ENCODE assay signal across 2 cellular contexts in the genomic region with DNA sequence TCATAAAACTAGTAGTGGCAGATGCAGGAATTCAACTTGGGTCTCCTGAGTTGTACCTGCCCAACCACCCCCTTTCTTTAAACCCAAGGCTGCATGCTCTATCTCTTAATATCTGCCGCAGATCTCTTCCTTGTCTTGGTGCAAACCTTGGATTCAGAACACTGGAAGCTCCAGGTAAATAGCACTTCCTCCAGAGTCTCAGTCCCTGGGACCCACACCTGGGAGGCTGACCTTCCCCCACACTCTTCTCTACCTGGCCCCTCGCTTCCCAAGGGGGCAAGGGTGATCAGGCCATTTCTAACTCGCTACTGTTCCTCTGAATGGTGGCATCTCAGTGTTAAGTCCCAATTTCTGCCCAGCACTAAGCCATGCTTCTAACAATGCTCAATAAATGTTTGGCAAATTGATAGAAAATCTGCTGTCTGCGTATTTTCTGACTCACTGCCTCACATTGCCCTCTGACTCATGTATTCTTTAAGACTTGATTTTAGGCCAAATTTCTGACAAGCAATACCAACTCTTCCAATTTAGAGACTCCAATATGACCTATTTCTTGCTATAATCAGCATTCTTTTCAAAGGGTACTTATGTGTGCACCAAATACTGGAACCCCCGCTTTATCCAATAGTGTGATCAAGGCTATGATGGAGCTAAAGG.
TF ChIP-seq lines count a peak whose summit lies in the region.

No MANE protein-coding gene starts in this region.

TF ChIP-seq in A549, 52 proteins besides CTCF, POLR2A, EP300 and RAD21 (continued from another document):
- no peak for TF ChIP-seq BHLHE40 (IDR thresholded peaks at IDR 0.05; ENCODE audit: low read depth, low read length)
- 0 out of 2 replicates have a peak, but pooled peaks have one; percentile 22 for TF ChIP-seq FOSL2 (IDR thresholded peaks at IDR 0.05)
- TF ChIP-seq FOSL2 (CRISPR knock-in tag; IDR thresholded peaks at IDR 0.05): 0 out of 2 replicates have a peak, but pooled peaks have one; percentile 3
- no peak for TF ChIP-seq TP53 (CRISPR knock-in tag; IDR thresholded peaks at IDR 0.05)
- no peak for TF ChIP-seq NFE2L2 (conservative IDR thresholded peaks at IDR 0.05; ENCODE audit: low read length)
- TF ChIP-seq TFCP2L1 (CRISPR knock-in tag; IDR thresholded peaks at IDR 0.05): no peak

TF ChIP-seq in IMR-90, 13 proteins besides CTCF, POLR2A, EP300 and RAD21 (continued from another document):
- peak; percentile 79 for TF ChIP-seq FOS (IDR thresholded peaks at IDR 0.05; ENCODE audit: low read depth, low read length)
- TF ChIP-seq MAFK (IDR thresholded peaks at IDR 0.05; ENCODE audit: low read depth, low read length): peak; percentile 66
TF ChIP-seq in IMR-90: peak in this region for 2.
